ENCODE assay signal across 37 cellular contexts in the genomic region with DNA sequence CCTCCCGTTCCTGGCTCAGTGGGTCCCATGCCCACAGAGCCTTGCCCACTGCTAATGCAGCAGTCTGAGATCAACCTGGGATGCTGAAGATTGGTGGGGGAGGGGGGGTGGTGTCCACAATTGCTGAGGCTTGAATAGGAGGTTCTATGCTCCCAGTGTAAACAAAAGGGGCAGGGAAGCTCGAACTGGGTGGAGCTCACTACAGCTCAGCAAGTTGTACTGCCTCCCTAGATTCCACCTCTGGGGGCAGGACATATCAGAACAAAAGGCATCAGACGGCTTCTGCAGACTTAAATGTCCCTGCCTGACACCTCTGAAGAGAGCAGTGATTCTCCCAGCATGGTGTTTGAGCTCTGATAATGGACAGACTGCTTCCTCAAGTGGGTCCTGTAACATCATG.
"Had no signal": no experiment of that assay in that cellular context is flagged by ENCODE, and none has a peak within 500 bp of the region (broad histone marks: within the 10 kb centered on the region; RNA-seq: fewer than 3 reads in every experiment).

No MANE protein-coding gene starts in this region.

- H3K9me3 Mint-ChIP-seq: activated naive CD4-positive, alpha-beta T cell treated with anti-CD3 and anti-CD28 coated beads, Interleukin-2, amount 50 U/mL, for 24 hours; activated naive CD8-positive, alpha-beta T cell treated with anti-CD3 and anti-CD28 coated beads, Interleukin-2, amount 10 ng/mL, durations not matched to agents 7 days and 5 days had no signal

- H3K27me3 Mint-ChIP-seq: activated naive CD4-positive, alpha-beta T cell treated with anti-CD3 and anti-CD28 coated beads, Interleukin-2, amount 10 ng/mL, durations not matched to agents 7 days and 5 days; activated naive CD4-positive, alpha-beta T cell treated with anti-CD3 and anti-CD28 coated beads, Interleukin-2, amount 50 U/mL, for 24 hours; activated naive CD8-positive, alpha-beta T cell; activated naive CD8-positive, alpha-beta T cell treated with anti-CD3 and anti-CD28 coated beads for 36 hours; activated naive CD8-positive, alpha-beta T cell treated with anti-CD3 and anti-CD28 coated beads, Interleukin-2, amount 10 ng/mL, durations not matched to agents 7 days and 5 days; activated naive CD8-positive, alpha-beta T cell treated with anti-CD3 and anti-CD28 coated beads, Interleukin-2, amount 50 U/mL, for 24 hours; activated T-cell treated with anti-CD3 and anti-CD28 coated beads, Interleukin-2, amount 50 U/mL, for 24 hours; activated T-helper 17 cell treated with anti-CD3 and anti-CD28 coated beads, Interleukin-2, amount 50 U/mL, for 72 hours; central memory CD8-positive, alpha-beta T cell had no signal

- DNase-seq: activated effector memory CD4-positive, alpha-beta T cell treated with anti-CD3 and anti-CD28 coated beads, Interleukin-2, amount 50 U/mL, for 16 hours; activated effector memory CD4-positive, alpha-beta T cell treated with Interleukin-2 at 50 U/mL for 16 hours; activated gamma-delta T cell; activated gamma-delta T cell treated with Interleukin-2 at 50 U/mL for 16 hours; activated naive CD4-positive, alpha-beta T cell; activated naive CD4-positive, alpha-beta T cell treated with anti-CD3 and anti-CD28 coated beads for 36 hours; activated naive CD4-positive, alpha-beta T cell treated with anti-CD3 and anti-CD28 coated beads, Interleukin-2, amount 10 ng/mL, durations not matched to agents 7 days and 5 days; activated naive CD4-positive, alpha-beta T cell treated with anti-CD3 and anti-CD28 coated beads, Interleukin-2, amount 50 U/mL, for 16 hours; activated naive CD4-positive, alpha-beta T cell treated with Interleukin-2 at 50 U/mL for 16 hours; activated naive CD8-positive, alpha-beta T cell treated with anti-CD3 and anti-CD28 coated beads for 36 hours; activated naive CD8-positive, alpha-beta T cell treated with anti-CD3 and anti-CD28 coated beads, Interleukin-2, amount 10 ng/mL, durations not matched to agents 7 days and 5 days; activated naive CD8-positive, alpha-beta T cell treated with anti-CD3 and anti-CD28 coated beads, Interleukin-2, amount 50 U/mL, for 24 hours; activated T-cell treated with anti-CD3 and anti-CD28 coated beads, Interleukin-2, amount 50 U/mL, for 1 hour; activated T-cell treated with anti-CD3 and anti-CD28 coated beads, Interleukin-2, amount 50 U/mL, for 24 hours; activated T-cell treated with anti-CD3 and anti-CD28 coated beads, Interleukin-2, amount 50 U/mL, for 4 hours; activated T-cell treated with anti-CD3 and anti-CD28 coated beads, Interleukin-2, amount 50 U/mL, for 48 hours; activated T-cell treated with anti-CD3 and anti-CD28 coated beads, Interleukin-2, amount 50 U/mL, for 72 hours; adrenal gland; amniotic stem cell; amygdala; anterior cingulate cortex; body of pancreas; brain microvascular endothelial cell; caudate nucleus; central memory CD4-positive, alpha-beta T cell; cerebellar nuclear complex had no signal

- ATAC-seq: activated naive CD4-positive, alpha-beta T cell treated with anti-CD3 and anti-CD28 coated beads, Interleukin-2, amount 50 U/mL, for 72 hours; activated naive CD8-positive, alpha-beta T cell treated with anti-CD3 and anti-CD28 coated beads, Interleukin-2, amount 50 U/mL, for 24 hours; activated T-cell treated with anti-CD3 and anti-CD28 coated beads, Interleukin-2, amount 50 U/mL, for 4 hours; activated T-cell treated with anti-CD3 and anti-CD28 coated beads, Interleukin-2, amount 50 U/mL, for 72 hours; activated T-helper 17 cell treated with anti-CD3 and anti-CD28 coated beads, Interleukin-2, amount 50 U/mL, for 72 hours; body of pancreas had no signal

- H3K27ac ChIP-seq: adrenal gland, ascending aorta, body of pancreas, brain microvascular endothelial cell, breast epithelium, cardiac muscle cell had no signal

- H3K36me3 Mint-ChIP-seq: activated naive CD4-positive, alpha-beta T cell treated with anti-CD3 and anti-CD28 coated beads, Interleukin-2, amount 10 ng/mL, durations not matched to agents 7 days and 5 days; activated naive CD4-positive, alpha-beta T cell treated with anti-CD3 and anti-CD28 coated beads, Interleukin-2, amount 50 U/mL, for 24 hours; activated naive CD4-positive, alpha-beta T cell treated with anti-CD3 and anti-CD28 coated beads, Interleukin-2, amount 50 U/mL, for 72 hours; activated naive CD8-positive, alpha-beta T cell; activated naive CD8-positive, alpha-beta T cell treated with anti-CD3 and anti-CD28 coated beads for 36 hours; activated naive CD8-positive, alpha-beta T cell treated with anti-CD3 and anti-CD28 coated beads, Interleukin-2, amount 10 ng/mL, durations not matched to agents 7 days and 5 days; brain had no signal

- H3K4me3 ChIP-seq: adrenal gland, ascending aorta, body of pancreas, breast epithelium, cardiac muscle cell had no signal

- H3K4me3 Mint-ChIP-seq: activated naive CD4-positive, alpha-beta T cell treated with anti-CD3 and anti-CD28 coated beads for 36 hours; activated naive CD4-positive, alpha-beta T cell treated with anti-CD3 and anti-CD28 coated beads, Interleukin-2, amount 10 ng/mL, durations not matched to agents 7 days and 5 days; activated naive CD4-positive, alpha-beta T cell treated with anti-CD3 and anti-CD28 coated beads, Interleukin-2, amount 50 U/mL, for 24 hours; activated naive CD8-positive, alpha-beta T cell; activated naive CD8-positive, alpha-beta T cell treated with anti-CD3 and anti-CD28 coated beads for 36 hours; activated naive CD8-positive, alpha-beta T cell treated with anti-CD3 and anti-CD28 coated beads, Interleukin-2, amount 10 ng/mL, durations not matched to agents 7 days and 5 days; activated naive CD8-positive, alpha-beta T cell treated with anti-CD3 and anti-CD28 coated beads, Interleukin-2, amount 50 U/mL, for 24 hours; activated T-cell treated with anti-CD3 and anti-CD28 coated beads, Interleukin-2, amount 50 U/mL, for 24 hours; activated T-cell treated with anti-CD3 and anti-CD28 coated beads, Interleukin-2, amount 50 U/mL, for 4 hours; activated T-cell treated with anti-CD3 and anti-CD28 coated beads, Interleukin-2, amount 50 U/mL, for 72 hours; activated T-helper 1 cell treated with anti-CD3 and anti-CD28 coated beads, Interleukin-12 subunit alpha, Interleukin-12 subunit beta, Interleukin-2, Interleukin-4 antibody, amounts not matched to agents 30 ng/mL and 10 ng/mL and 1 ng/mL, durations not matched to agents 14 hours and 24 hours and 36 hours; activated T-helper 17 cell treated with anti-CD3 and anti-CD28 coated beads, Interleukin-2, amount 50 U/mL, for 72 hours; brain; central memory CD8-positive, alpha-beta T cell had no signal

- H3K9me3 ChIP-seq: adrenal gland, ascending aorta, body of pancreas had no signal

- H3K36me3 ChIP-seq: adrenal gland, ascending aorta, brain microvascular endothelial cell, breast epithelium, cardiac muscle cell had no signal

- H3K27me3 ChIP-seq: adrenal gland, ascending aorta, body of pancreas, brain microvascular endothelial cell, breast epithelium, cardiac muscle cell had no signal

- H3K27ac Mint-ChIP-seq: activated naive CD4-positive, alpha-beta T cell treated with anti-CD3 and anti-CD28 coated beads for 36 hours; activated naive CD4-positive, alpha-beta T cell treated with anti-CD3 and anti-CD28 coated beads, Interleukin-2, amount 10 ng/mL, durations not matched to agents 7 days and 5 days; activated naive CD4-positive, alpha-beta T cell treated with anti-CD3 and anti-CD28 coated beads, Interleukin-2, amount 50 U/mL, for 24 hours; activated naive CD4-positive, alpha-beta T cell treated with anti-CD3 and anti-CD28 coated beads, Interleukin-2, amount 50 U/mL, for 72 hours; activated naive CD8-positive, alpha-beta T cell; activated naive CD8-positive, alpha-beta T cell treated with anti-CD3 and anti-CD28 coated beads for 36 hours; activated naive CD8-positive, alpha-beta T cell treated with anti-CD3 and anti-CD28 coated beads, Interleukin-2, amount 10 ng/mL, durations not matched to agents 7 days and 5 days; activated naive CD8-positive, alpha-beta T cell treated with anti-CD3 and anti-CD28 coated beads, Interleukin-2, amount 50 U/mL, for 24 hours; activated T-cell treated with anti-CD3 and anti-CD28 coated beads, Interleukin-2, amount 50 U/mL, for 24 hours; activated T-cell treated with anti-CD3 and anti-CD28 coated beads, Interleukin-2, amount 50 U/mL, for 72 hours; activated T-helper 1 cell treated with anti-CD3 and anti-CD28 coated beads, Interleukin-12 subunit alpha, Interleukin-12 subunit beta, Interleukin-2, Interleukin-4 antibody, amounts not matched to agents 30 ng/mL and 10 ng/mL and 1 ng/mL, durations not matched to agents 14 hours and 24 hours and 36 hours; activated T-helper 17 cell treated with anti-CD3 and anti-CD28 coated beads, Interleukin-2, amount 50 U/mL, for 72 hours; activated T-helper 2 cell treated with anti-CD3 and anti-CD28 coated beads, Interferon-gamma antibody, Interleukin-2, Interleukin-4, amounts not matched to agents 10 μg/mL and 5 μg/mL and 100 μg/mL, durations not matched to agents 14 hours and 24 hours and 36 hours; brain had no signal

- H3K4me1 ChIP-seq: adrenal gland, ascending aorta, body of pancreas, breast epithelium had no signal

- H3K4me1 Mint-ChIP-seq: activated naive CD4-positive, alpha-beta T cell treated with anti-CD3 and anti-CD28 coated beads, Interleukin-2, amount 10 ng/mL, durations not matched to agents 7 days and 5 days; activated naive CD4-positive, alpha-beta T cell treated with anti-CD3 and anti-CD28 coated beads, Interleukin-2, amount 50 U/mL, for 24 hours; activated naive CD8-positive, alpha-beta T cell treated with anti-CD3 and anti-CD28 coated beads for 36 hours; activated naive CD8-positive, alpha-beta T cell treated with anti-CD3 and anti-CD28 coated beads, Interleukin-2, amount 10 ng/mL, durations not matched to agents 7 days and 5 days; activated naive CD8-positive, alpha-beta T cell treated with anti-CD3 and anti-CD28 coated beads, Interleukin-2, amount 50 U/mL, for 24 hours; activated T-helper 17 cell treated with anti-CD3 and anti-CD28 coated beads, Interleukin-2, amount 50 U/mL, for 72 hours; brain; central memory CD8-positive, alpha-beta T cell had no signal
